8 cellular contexts compared by ENCODE assay signal in the genomic region with DNA sequence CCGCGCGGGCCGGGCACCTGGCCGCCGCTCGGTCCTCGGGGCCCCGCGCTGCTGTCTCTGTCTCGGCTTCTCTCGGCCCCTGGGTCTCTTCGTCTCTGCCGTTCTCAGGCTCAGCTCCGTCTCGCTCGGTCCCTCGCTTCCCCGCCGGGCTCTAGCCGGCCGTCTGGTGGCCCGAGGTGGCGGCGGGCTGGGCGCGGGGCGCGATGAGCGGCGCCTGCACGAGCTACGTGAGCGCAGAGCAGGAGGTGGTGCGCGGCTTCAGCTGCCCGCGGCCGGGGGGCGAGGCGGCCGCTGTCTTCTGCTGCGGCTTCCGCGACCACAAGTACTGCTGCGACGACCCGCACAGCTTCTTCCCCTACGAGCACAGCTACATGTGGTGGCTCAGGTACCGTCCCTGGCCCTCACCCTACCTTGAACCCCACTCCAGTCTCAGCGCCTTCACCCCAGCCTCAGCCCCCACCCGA. TPM values are rescaled to one million over a fixed set of nuclear protein-coding genes. Genes with fewer than 3 reads are reported as not detected.
DNase-seq lines count a peak whose midpoint lies in the region; ATAC-seq lines count a peak whose summit lies in the region.

No MANE protein-coding gene starts in this region.

- H3K36me3 ChIP-seq in skeletal muscle tissue (ENCODE audit: control insufficient read depth in 3 of 3, insufficient read depth in 3 of 3, low read length in 3 of 3), result no peaks in the 10 kb centered on the region

- intact Hi-C loops in Right ventricle myocardium superior (cut with DNase I), result no loop called here

- peaks cover 0 to 18% (median 18%) of the 10 kb centered on the region in 3 donors for H3K4me1 ChIP-seq in skeletal muscle tissue (ENCODE audit: control insufficient read depth in 3 of 3, insufficient read depth in 3 of 3, low read length in 3 of 3)

- H3K4me3 ChIP-seq in skeletal muscle tissue (ENCODE audit: low read length in 3 of 3), result peak overlapping the region; percentile 30 to 58 (median 54)

- peaks cover under 1% of the 10 kb centered on the region for H3K36me3 Mint-ChIP-seq in activated T-cell treated with anti-CD3 and anti-CD28 coated beads, Interleukin-2, amount 50 U/mL, for 4 hours (ENCODE audit: insufficient read depth)

- H3K27me3 Mint-ChIP-seq in activated T-cell treated with anti-CD3 and anti-CD28 coated beads, Interleukin-2, amount 50 U/mL, for 4 hours (ENCODE audit: low read depth), result no peaks in the 10 kb centered on the region

- peak overlapping the region; percentile 33 to 57 (median 40) for H3K9ac ChIP-seq in skeletal muscle tissue (ENCODE audit: low read depth in 1 of 3, low read length in 3 of 3)

- H3K27me3 ChIP-seq in skeletal muscle tissue (ENCODE audit: control insufficient read depth in 3 of 3, insufficient read depth in 3 of 3, low read length in 3 of 3), result peaks cover 7 to 23% (median 15%) of the 10 kb centered on the region in 3 donors

- peak; percentile 37 to 57 for ATAC-seq in activated T-cell treated with anti-CD3 and anti-CD28 coated beads, Interleukin-2, amount 50 U/mL, for 4 hours
- ATAC-seq in Right ventricle myocardium superior (ENCODE audit: poor library complexity), result peak; percentile 40
- no peak for ATAC-seq in HG03196 (IDR thresholded peaks at IDR 0.05; ENCODE audit: unreplicated experiment)

- no peak overlapping the region for H3K27ac ChIP-seq in skeletal muscle tissue (ENCODE audit: low read depth, low read length)

- H3K4me1 Mint-ChIP-seq in activated T-cell treated with anti-CD3 and anti-CD28 coated beads, Interleukin-2, amount 50 U/mL, for 4 hours (ENCODE audit: low read depth), result peaks cover 66% of the 10 kb centered on the region

- H3K9me3 ChIP-seq in skeletal muscle tissue (ENCODE audit: control insufficient read depth in 3 of 3, low read length in 3 of 3), result no peaks in the 10 kb centered on the region

- H3K4me3 Mint-ChIP-seq in activated T-cell treated with anti-CD3 and anti-CD28 coated beads, Interleukin-2, amount 50 U/mL, for 4 hours, result peak overlapping the region; percentile 88

- DNase-seq in NK-92 treated with Interleukin-12 subunit alpha and Interleukin-12 subunit beta, amount 100 ng/mL, for 24 hours (lab: John Stamatoyannopoulos, UW), result peak; percentile 42
- DNase-seq in NK-92 (lab: John Stamatoyannopoulos, UW; ENCODE audit: unreplicated experiment) (no peak), Right ventricle myocardium superior (no peak), 8988T (no peak), AG08395 (ENCODE audit: low spot score) (no peak)
- peak; percentile 17 for DNase-seq in activated T-cell treated with anti-CD3 and anti-CD28 coated beads, Interleukin-2, amount 50 U/mL, for 4 hours

- H3K9me3 Mint-ChIP-seq in activated T-cell treated with anti-CD3 and anti-CD28 coated beads, Interleukin-2, amount 50 U/mL, for 4 hours, result no peaks in the 10 kb centered on the region

RNA-seq across cellular contexts. Expression of gene SHISAL2A, which starts 0.4 kb away (rescaled TPM):
- total RNA-seq in activated T-cell treated with anti-CD3 and anti-CD28 coated beads, Interleukin-2, amount 50 U/mL, for 4 hours, result 1 to 10 TPM; 4.9 to 7.5 (median 5.2) TPM
- total RNA-seq in Right ventricle myocardium superior (not detected), skeletal muscle tissue (0.52 TPM)

RNA-seq across cellular contexts. Expression of gene GPX7, which starts 31.2 kb away (rescaled TPM):
- 10 to 100 TPM; 18.6 to 20.0 (median 19.1) TPM for total RNA-seq in activated T-cell treated with anti-CD3 and anti-CD28 coated beads, Interleukin-2, amount 50 U/mL, for 4 hours
- total RNA-seq in Right ventricle myocardium superior (3.9 TPM), skeletal muscle tissue (96.0 TPM)

Comparison
In these comparisons a context has a peak if more than half of its experiments do, and no peak if none do; other contexts are left out.
1. DNase-seq: peak in NK-92 treated with Interleukin-12 subunit alpha and Interleukin-12 subunit beta, amount 100 ng/mL, for 24 hours (single experiment) and activated T-cell treated with anti-CD3 and anti-CD28 coated beads, Interleukin-2, amount 50 U/mL, for 4 hours (single experiment); none in NK-92 (single experiment), Right ventricle myocardium superior (single experiment), 8988T (single experiment) and AG08395 (single experiment).